Comparison of ENCODE assay signal across 9 cellular contexts in the genomic region with DNA sequence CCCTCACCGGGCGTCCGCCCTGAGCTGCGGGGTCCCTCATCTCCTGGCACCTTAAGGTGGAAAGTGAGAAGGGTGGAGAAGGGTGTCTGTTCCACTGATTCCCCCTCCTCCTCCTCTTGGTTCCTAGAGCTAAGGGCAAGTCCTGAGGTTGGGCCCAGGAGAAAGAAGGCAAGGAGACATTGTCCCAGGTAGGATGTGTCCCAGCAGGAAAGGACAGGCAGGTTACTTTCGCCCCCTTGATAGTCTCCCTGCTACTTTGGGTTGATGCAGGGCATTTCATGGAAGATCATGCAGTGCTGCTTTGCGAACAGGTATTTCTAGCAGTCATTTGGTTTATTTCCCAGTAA. TPM values are rescaled to one million over a fixed set of nuclear protein-coding genes. Genes with fewer than 3 reads are reported as not detected.
DNase-seq lines count a peak whose midpoint lies in the region; ATAC-seq, FAIRE-seq and TF ChIP-seq lines count a peak whose summit lies in the region.
"Had no signal": no experiment of that assay in that cellular context is flagged by ENCODE, and none has a peak within 500 bp of the region (broad histone marks: within the 10 kb centered on the region; RNA-seq: fewer than 3 reads in every experiment).

No MANE protein-coding gene starts in this region.

- 14% methylated on average over 6 of the region's 6 CpGs for WGBS in liver

- TF ChIP-seq CTCF in bronchial epithelial cell (IDR thresholded peaks at IDR 0.05; ENCODE audit: insufficient read depth, low read length, severe bottlenecking) (no peak), liver (IDR thresholded peaks at IDR 0.05; ENCODE audit: low read depth, low read length, missing input control) (no peak), thoracic aorta (IDR thresholded peaks at IDR 0.05) (no peak)

- peak overlapping the region; percentile 72 for H3K4me3 ChIP-seq in bronchial epithelial cell (ENCODE audit: low read depth, low read length)
- H3K4me3 ChIP-seq in liver (ENCODE audit: low read depth in 1 of 3, low read length in 3 of 3): peak overlapping the region; percentile 49 to 73 (median 70)
- peak overlapping the region; percentile 80 for H3K4me3 ChIP-seq in thoracic aorta

- ATAC-seq in thoracic aorta (ENCODE audit: insufficient number of reproducible peaks, low FRiP score, low read depth): no peak

- H3K36me3 ChIP-seq in bronchial epithelial cell (ENCODE audit: control insufficient read depth, insufficient read depth, low read length): no peaks in the 10 kb centered on the region
- H3K36me3 ChIP-seq in liver (ENCODE audit: control insufficient read depth in 4 of 4, insufficient read depth in 3 of 4, low read depth in 1 of 4, low read length in 3 of 4): no peaks in the 10 kb centered on the region
- no peaks in the 10 kb centered on the region for H3K36me3 ChIP-seq in thoracic aorta

- H3K9ac ChIP-seq in liver (ENCODE audit: low read depth in 1 of 2, low read length in 2 of 2): peak overlapping the region; percentile 8 to 41

- no peak for TF ChIP-seq RAD21 in liver (IDR thresholded peaks at IDR 0.05)

- peaks cover 3 to 33% (median 23%) of the 10 kb centered on the region in 4 donors for H3K4me1 ChIP-seq in liver (ENCODE audit: control insufficient read depth in 4 of 4, insufficient read depth in 4 of 4, low read length in 3 of 4)
- H3K4me1 ChIP-seq in thoracic aorta (ENCODE audit: control insufficient read depth in 1 of 2, low read depth in 2 of 2): peaks cover 4 to 12% of the 10 kb centered on the region in 2 donors

- H3K27ac ChIP-seq in liver (ENCODE audit: low read depth in 1 of 2, low read length in 2 of 2) (peak overlapping the region; percentile 84 to 87), thoracic aorta (peak overlapping the region; percentile 72 to 80)

- H3K27me3 ChIP-seq in bronchial epithelial cell (ENCODE audit: control insufficient read depth, insufficient read depth, low read length) (no peaks in the 10 kb centered on the region), liver (ENCODE audit: control insufficient read depth in 4 of 4, insufficient read depth in 4 of 4, low read length in 3 of 4) (no peaks in the 10 kb centered on the region), thoracic aorta (replicated peaks; ENCODE audit: insufficient read depth) (no peaks in the 10 kb centered on the region)

- H3K9me3 ChIP-seq in liver (ENCODE audit: control insufficient read depth in 4 of 4, low read length in 3 of 4) (no peaks in the 10 kb centered on the region), thoracic aorta (no peaks in the 10 kb centered on the region)

- FAIRE-seq in bronchial epithelial cell (lab: Jason Lieb, UNC): no peak
- FAIRE-seq: A204.1 had no signal

- DNase-seq in NCI-H1105 treated with DMSO at 0.1 percent for 48 hours (lab: John Stamatoyannopoulos, UW) (peak; percentile 43), NCI-H1105 (lab: John Stamatoyannopoulos, UW) (no peak), bronchial epithelial cell (ENCODE audit: low read depth) (no peak), thoracic aorta (ENCODE audit: low spot score) (no peak), midbrain (lab: John Stamatoyannopoulos, UW) (no peak), DMS79 (lab: John Stamatoyannopoulos, UW) (no peak)
- no peak for DNase-seq in activated T-cell treated with anti-CD3 and anti-CD28 coated beads, Interleukin-2, amount 50 U/mL, for 1 hour

TF ChIP-seq in liver, 16 proteins besides CTCF, POLR2A, EP300 and RAD21:
- TF ChIP-seq JUND (IDR thresholded peaks at IDR 0.05) (no peak), FOXA1 (IDR thresholded peaks at IDR 0.05) (no peak), GABPA (IDR thresholded peaks at IDR 0.05 in 1 of 2, conservative IDR thresholded peaks at IDR 0.05 in 1 of 2) (no peak), SP1 (IDR thresholded peaks at IDR 0.05) (no peak), HNF4A (conservative IDR thresholded peaks at IDR 0.05) (no peak), EGR1 (IDR thresholded peaks at IDR 0.05; ENCODE audit: low read depth in 2 of 2) (no peak), HNF4G (IDR thresholded peaks at IDR 0.05) (no peak), NR2F2 (IDR thresholded peaks at IDR 0.05) (no peak), FOXA2 (IDR thresholded peaks at IDR 0.05) (no peak)
- TF ChIP-seq, protein P1, sequence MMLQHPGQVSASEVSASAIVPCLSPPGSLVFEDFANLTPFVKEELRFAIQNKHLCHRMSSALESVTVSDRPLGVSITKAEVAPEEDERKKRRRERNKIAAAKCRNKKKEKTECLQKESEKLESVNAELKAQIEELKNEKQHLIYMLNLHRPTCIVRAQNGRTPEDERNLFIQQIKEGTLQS (IDR thresholded peaks at IDR 0.05): no peak
- TF ChIP-seq, protein P2, sequence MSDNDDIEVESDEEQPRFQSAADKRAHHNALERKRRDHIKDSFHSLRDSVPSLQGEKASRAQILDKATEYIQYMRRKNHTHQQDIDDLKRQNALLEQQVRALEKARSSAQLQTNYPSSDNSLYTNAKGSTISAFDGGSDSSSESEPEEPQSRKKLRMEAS (IDR thresholded peaks at IDR 0.05): no peak
- TF ChIP-seq, protein P3, sequence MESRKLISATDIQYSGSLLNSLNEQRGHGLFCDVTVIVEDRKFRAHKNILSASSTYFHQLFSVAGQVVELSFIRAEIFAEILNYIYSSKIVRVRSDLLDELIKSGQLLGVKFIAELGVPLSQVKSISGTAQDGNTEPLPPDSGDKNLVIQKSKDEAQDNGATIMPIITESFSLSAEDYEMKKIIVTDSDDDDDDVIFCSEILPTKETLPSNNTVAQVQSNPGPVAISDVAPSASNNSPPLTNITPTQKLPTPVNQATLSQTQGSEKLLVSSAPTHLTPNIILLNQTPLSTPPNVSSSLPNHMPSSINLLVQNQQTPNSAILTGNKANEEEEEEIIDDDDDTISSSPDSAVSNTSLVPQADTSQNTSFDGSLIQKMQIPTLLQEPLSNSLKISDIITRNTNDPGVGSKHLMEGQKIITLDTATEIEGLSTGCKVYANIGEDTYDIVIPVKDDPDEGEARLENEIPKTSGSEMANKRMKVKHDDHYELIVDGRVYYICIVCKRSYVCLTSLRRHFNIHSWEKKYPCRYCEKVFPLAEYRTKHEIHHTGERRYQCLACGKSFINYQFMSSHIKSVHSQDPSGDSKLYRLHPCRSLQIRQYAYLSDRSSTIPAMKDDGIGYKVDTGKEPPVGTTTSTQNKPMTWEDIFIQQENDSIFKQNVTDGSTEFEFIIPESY (IDR thresholded peaks at IDR 0.05): no peak

RNA-seq across cellular contexts. Expression of a gene that starts 0.6 kb away (rescaled TPM):
- total RNA-seq in bronchial epithelial cell (3.9 and 4.5 TPM in 2 replicates), liver (10 to 100 TPM in 1 of 2 donors, 1 to 10 TPM in 1; 8.0 to 25.9 TPM), thoracic aorta (10 to 100 TPM; 27.7 to 31.0 TPM)
- polyA plus RNA-seq in liver: 1 to 10 TPM; 1.2 to 2.3 TPM

RNA-seq across cellular contexts. Expression of a gene that starts 32.9 kb away (rescaled TPM):
- total RNA-seq in bronchial epithelial cell (0.53 and 2.3 TPM in 2 replicates), liver (10 to 100 TPM in 1 of 2 donors, 1 to 10 TPM in 1; 4.0 to 11.7 TPM), thoracic aorta (10 to 100 TPM in 1 of 2 donors, 1 to 10 TPM in 1; 3.8 to 14.0 TPM)
- polyA plus RNA-seq in liver: 1 to 10 TPM; 1.2 to 4.1 TPM

RNA-seq across cellular contexts. Expression of a gene that starts 57.9 kb away (rescaled TPM):
- total RNA-seq in bronchial epithelial cell (10.0 and 12.7 TPM in 2 replicates), liver (10 to 100 TPM; 28.5 to 37.1 TPM), thoracic aorta (10 to 100 TPM; 15.6 to 26.5 TPM)
- 10 to 100 TPM; 20.0 to 30.8 TPM for polyA plus RNA-seq in liver
